ENCODE assay signal across 2 cellular contexts in genomic region chr10:62410934-62411333, GRCh38. TPM values are rescaled to one million over a fixed set of nuclear protein-coding genes. Genes with fewer than 3 reads are reported as not detected.
"Had no signal": no experiment of that assay in that cellular context is flagged by ENCODE, and none has a peak within 500 bp of the region (broad histone marks: within the 10 kb centered on the region; RNA-seq: fewer than 3 reads in every experiment).

No MANE protein-coding gene starts in this region.

RNA-seq across cellular contexts. Expression of gene ZNF365, which starts 36.8 kb away (rescaled TPM):
- total RNA-seq: G401, GM12878 had no signal
